Comparison of ENCODE assay signal across 8 cellular contexts in the genomic region with DNA sequence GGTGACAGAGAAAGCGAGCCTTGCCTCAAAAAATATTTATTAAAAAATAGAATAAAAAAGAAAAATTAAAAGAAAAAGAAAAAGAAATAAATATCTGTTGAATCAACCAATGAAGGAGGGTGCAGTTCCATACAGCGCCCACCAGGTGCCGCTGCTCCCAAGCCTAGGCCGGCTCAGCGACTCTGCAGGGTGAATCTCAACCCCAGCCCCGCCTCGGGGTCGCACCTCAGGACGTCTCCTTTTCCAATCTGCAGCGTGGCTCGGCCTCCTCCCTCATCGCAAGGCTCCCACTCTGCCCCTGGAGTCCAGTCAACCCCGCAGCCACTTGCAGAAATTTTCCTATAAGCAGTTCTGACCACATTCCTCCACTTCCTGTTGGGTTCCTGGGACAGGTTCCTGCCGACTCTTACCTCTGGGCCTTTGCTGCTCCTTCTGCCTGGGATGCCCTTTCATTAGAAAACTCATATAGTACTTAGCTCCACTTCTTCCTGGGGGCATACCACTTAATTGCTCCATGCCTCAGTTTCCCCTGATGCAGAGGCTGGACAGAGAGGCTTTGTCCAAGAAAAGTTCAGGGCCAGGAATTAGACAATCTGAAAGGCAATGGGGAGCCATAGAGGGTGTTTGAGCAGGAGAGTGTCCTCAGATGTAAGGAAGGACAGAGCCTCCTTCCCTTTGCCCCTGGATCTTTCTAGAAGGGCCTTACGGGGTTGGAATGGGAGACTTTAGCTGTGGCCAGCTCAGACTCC. TPM values are rescaled to one million over a fixed set of nuclear protein-coding genes. Genes with fewer than 3 reads are reported as not detected.
A peak's percentile ranks its signal among the peaks of the same experiment; 100 is the strongest.
DNase-seq lines count a peak whose midpoint lies in the region; ATAC-seq and TF ChIP-seq lines count a peak whose summit lies in the region.

No MANE protein-coding gene starts in this region.

- TF ChIP-seq CTCF in HCT116 (IDR thresholded peaks at IDR 0.05 in 2 of 3, conservative IDR thresholded peaks at IDR 0.05 in 1 of 3; ENCODE audit: borderline replicate concordance in 1 of 3, insufficient read depth in 1 of 3, low read depth in 2 of 3, low read length in 2 of 3) (peak; percentile 75 to 91 (median 78); a peak in 5 of 6 replicates), RWPE2 (IDR thresholded peaks at IDR 0.05; ENCODE audit: poor library complexity, severe bottlenecking) (peak; percentile 91), progenitor cell of endocrine pancreas (IDR thresholded peaks at IDR 0.05; ENCODE audit: unreplicated experiment) (peak; percentile 99), vagina (IDR thresholded peaks at IDR 0.05) (peak; percentile 86 to 97 (median 90))

- H3K27ac Mint-ChIP-seq in progenitor cell of endocrine pancreas, result no peak overlapping the region

- no peaks in the 10 kb centered on the region for H3K9me2 ChIP-seq in HCT116 (ENCODE audit: insufficient read depth)

- peak overlapping the region; percentile 64 for H2AFZ ChIP-seq in HCT116 (ENCODE audit: low read depth, low read length, poor library complexity, severe bottlenecking)

- peak overlapping the region; percentile 61 for H3K4me3 Mint-ChIP-seq in progenitor cell of endocrine pancreas (ENCODE audit: low read depth)

- H3K9me3 Mint-ChIP-seq in progenitor cell of endocrine pancreas (ENCODE audit: low read depth), result no peaks in the 10 kb centered on the region

- no peaks in the 10 kb centered on the region for H3K79me2 ChIP-seq in HCT116 (ENCODE audit: insufficient read depth, low read length)

- no peaks in the 10 kb centered on the region for H3K36me3 Mint-ChIP-seq in progenitor cell of endocrine pancreas (ENCODE audit: insufficient read depth)

- H3K27me3 ChIP-seq in HCT116 (ENCODE audit: insufficient read depth, low read length), result no peaks in the 10 kb centered on the region
- H3K27me3 ChIP-seq in RWPE2 (ENCODE audit: insufficient read depth, poor library complexity, severe bottlenecking), result no peaks in the 10 kb centered on the region
- no peaks in the 10 kb centered on the region for H3K27me3 ChIP-seq in vagina

- DNase-seq in Ammon's horn (ENCODE audit: low spot score) (peak; percentile 66), HCT116 (ENCODE audit: low read depth, low spot score) (peak; percentile 48), RWPE2 (ENCODE audit: low spot score) (no peak), germinal center (ENCODE audit: low spot score) (peak; percentile 75), progenitor cell of endocrine pancreas (ENCODE audit: low spot score, unreplicated experiment) (peak; percentile 61), vagina (ENCODE audit: extremely low spot score in 2 of 2) (no peak), DMS114 treated with DMSO at 0.1 percent for 48 hours (lab: John Stamatoyannopoulos, UW; ENCODE audit: unreplicated experiment) (no peak)
- DNase-seq in activated effector memory CD4-positive, alpha-beta T cell treated with Interleukin-2 at 50 U/mL for 16 hours, result peak; percentile 46

- intact Hi-C loops in HCT116 (cut with micrococcal nuclease), result loop anchor here (1.0 kb wide), 2 partner anchors 40 to 425 kb away; no protein-coding TSS in a partner anchor
- intact Hi-C loops in vagina (cut with DNase I), result loop anchor here (10.0 kb wide), 2 partner anchors 420 to 1560 kb away; no protein-coding TSS in a partner anchor

- POLR2A ChIA-PET in HCT116 (lab: Charles Lee), result interaction anchor here (1.0 to 1.6 kb wide), 2 partner anchors 10 to 363 kb away, joined by 3 read pairs; no protein-coding TSS in a partner anchor

- no peaks in the 10 kb centered on the region for H4K20me1 ChIP-seq in HCT116 (ENCODE audit: insufficient read depth)

- H3K4me1 ChIP-seq in HCT116 (ENCODE audit: control insufficient read depth in 1 of 2, insufficient read depth in 2 of 2, low read length in 2 of 2) (peaks cover 0 to 7% of the 10 kb centered on the region in 2 experiments; a peak in 1 of 4 replicates), RWPE2 (ENCODE audit: insufficient read depth, poor library complexity, severe bottlenecking) (no peaks in the 10 kb centered on the region), vagina (no peaks in the 10 kb centered on the region)

- H3K36me3 ChIP-seq in HCT116 (ENCODE audit: control insufficient read depth in 1 of 2, insufficient read depth in 2 of 2, low read length in 2 of 2) (no peaks in the 10 kb centered on the region), RWPE2 (ENCODE audit: low read depth) (no peaks in the 10 kb centered on the region), vagina (no peaks in the 10 kb centered on the region)

- CTCF ChIA-PET in HCT116 (lab: Charles Lee), result interaction anchor here (1.3 to 3.5 kb wide), 8 partner anchors 10 to 426 kb away, joined by 3 to 29 read pairs (median 4); partner anchors contain the start of genes ACTL9 and NFILZ

- peak; percentile 87 for TF ChIP-seq RAD21 in HCT116 (IDR thresholded peaks at IDR 0.05; ENCODE audit: low read depth)

- H3K4me1 Mint-ChIP-seq in progenitor cell of endocrine pancreas (ENCODE audit: low read depth), result no peaks in the 10 kb centered on the region

- TF ChIP-seq POLR2A in HCT116 (IDR thresholded peaks at IDR 0.05; ENCODE audit: borderline replicate concordance, extremely low read depth, insufficient read depth, insufficient read length) (no peak), vagina (IDR thresholded peaks at IDR 0.05) (no peak)

- BruUV-seq in HCT116 (replicated peaks; lab: Mats Ljungman, UMichigan), result no TSS peak

- no peaks in the 10 kb centered on the region for H3K9me3 ChIP-seq in HCT116 (ENCODE audit: control insufficient read depth in 1 of 2, insufficient read depth in 1 of 2, low read depth in 1 of 2, low read length in 2 of 2)
- H3K9me3 ChIP-seq in RWPE2 (ENCODE audit: severe bottlenecking), result no peaks in the 10 kb centered on the region
- no peaks in the 10 kb centered on the region for H3K9me3 ChIP-seq in vagina

- no peak overlapping the region for H3K9ac ChIP-seq in HCT116 (ENCODE audit: low read length)

- peak overlapping the region; percentile 15 to 38; a peak in 3 of 4 replicates for H3K4me3 ChIP-seq in HCT116 (replicated peaks in 1 of 2; ENCODE audit: low read depth in 1 of 2, low read length in 2 of 2)
- H3K4me3 ChIP-seq in RWPE2 (ENCODE audit: severe bottlenecking), result no peak overlapping the region
- no peak overlapping the region for H3K4me3 ChIP-seq in vagina

- no peak overlapping the region for H3K27ac ChIP-seq in HCT116 (ENCODE audit: low read depth, low read length)
- no peak overlapping the region for H3K27ac ChIP-seq in RWPE2 (ENCODE audit: poor library complexity, severe bottlenecking)
- no peak overlapping the region for H3K27ac ChIP-seq in vagina

- H3K27me3 Mint-ChIP-seq in progenitor cell of endocrine pancreas, result peaks cover 20% of the 10 kb centered on the region

- H3K4me2 ChIP-seq in HCT116 (ENCODE audit: low read length), result peak overlapping the region; percentile 74

- ATAC-seq in HCT116 (peak; percentile 89), RWPE2 (ENCODE audit: low read depth) (peak; percentile 52; the same call in 2 of the 3 replicates)

- RAD21 ChIA-PET in HCT116 (lab: Charles Lee; ENCODE audit: low non-redundant PET in 1 of 2, low total read pairs in 2 of 2, uncharacterized antibody in 2 of 2, unreplicated experiment in 2 of 2), result interaction anchor here (0.6 to 1.8 kb wide), 3 partner anchors 14 to 553 kb away, joined by 3 to 4 read pairs (median 3); no protein-coding TSS in a partner anchor

TF ChIP-seq in HCT116, 20 proteins besides CTCF, POLR2A, EP300 and RAD21:
- no peak for TF ChIP-seq EZH2phosphoT487 (IDR thresholded peaks at IDR 0.05; ENCODE audit: borderline replicate concordance)
- TF ChIP-seq YY1 (IDR thresholded peaks at IDR 0.05; ENCODE audit: extremely low read depth, insufficient replicate concordance, low read depth, low read length), result peak; percentile 19
- TF ChIP-seq ATF3 (IDR thresholded peaks at IDR 0.05), result no peak

RNA-seq across cellular contexts. Expression of gene NFILZ, which starts 24.3 kb away (rescaled TPM):
- not detected for total RNA-seq in HCT116 (2021; ENCODE audit: unreplicated experiment)
- not detected in 2 replicates for polyA plus RNA-seq in HCT116 (2012)
- total RNA-seq in progenitor cell of endocrine pancreas, result not detected in 2 replicates
- total RNA-seq in vagina, result not detected

RNA-seq across cellular contexts. Expression of gene ACTL9, which starts 43.8 kb away (rescaled TPM):
- total RNA-seq in HCT116 (2021; ENCODE audit: unreplicated experiment), result not detected
- not detected in 2 replicates for polyA plus RNA-seq in HCT116 (2012)
- not detected in 2 replicates for total RNA-seq in progenitor cell of endocrine pancreas
- not detected for total RNA-seq in vagina

RNA-seq across cellular contexts. Expression of gene ADAMTS10, which starts 44.2 kb away (rescaled TPM):
- 10.2 TPM for total RNA-seq in HCT116 (2021; ENCODE audit: unreplicated experiment)
- polyA plus RNA-seq in HCT116 (2012), result 8.4 TPM in 2 replicates
- 53.0 and 59.1 TPM in 2 replicates for total RNA-seq in progenitor cell of endocrine pancreas
- total RNA-seq in vagina, result 66.3 TPM

Comparison
In these comparisons a context has a peak if more than half of its experiments do, and no peak if none do; other contexts are left out.
1. DNase-seq: peak in Ammon's horn (single experiment), HCT116 (single experiment), activated effector memory CD4-positive, alpha-beta T cell treated with Interleukin-2 at 50 U/mL for 16 hours (single experiment), germinal center (single experiment) and progenitor cell of endocrine pancreas (single experiment); none in RWPE2 (single experiment), vagina (0 of 2) and DMS114 treated with DMSO at 0.1 percent for 48 hours (single experiment).
2. H3K4me3 ChIP-seq: peak in HCT116 (2 of 2); none in RWPE2 (single experiment) and vagina (0 of 2).
3. Peak in every context shown above with its lines, with median percentiles within 50 percentile points of each other: CTCF ChIP-seq.